In genomic region chr6:17313238-17313637, GRCh38 we compare ENCODE assay signal across 1 cellular context. TPM values are rescaled to one million over a fixed set of nuclear protein-coding genes. Genes with fewer than 3 reads are reported as not detected.
"Had no signal": no experiment of that assay in that cellular context is flagged by ENCODE, and none has a peak within 500 bp of the region (broad histone marks: within the 10 kb centered on the region; RNA-seq: fewer than 3 reads in every experiment).

No MANE protein-coding gene starts in this region.

RNA-seq across cellular contexts. Expression of gene RBM24, which starts 32.1 kb away (rescaled TPM):
- total RNA-seq: MCF 10A had no signal
